Comparison of ENCODE assay signal across 8 cellular contexts in the genomic region with DNA sequence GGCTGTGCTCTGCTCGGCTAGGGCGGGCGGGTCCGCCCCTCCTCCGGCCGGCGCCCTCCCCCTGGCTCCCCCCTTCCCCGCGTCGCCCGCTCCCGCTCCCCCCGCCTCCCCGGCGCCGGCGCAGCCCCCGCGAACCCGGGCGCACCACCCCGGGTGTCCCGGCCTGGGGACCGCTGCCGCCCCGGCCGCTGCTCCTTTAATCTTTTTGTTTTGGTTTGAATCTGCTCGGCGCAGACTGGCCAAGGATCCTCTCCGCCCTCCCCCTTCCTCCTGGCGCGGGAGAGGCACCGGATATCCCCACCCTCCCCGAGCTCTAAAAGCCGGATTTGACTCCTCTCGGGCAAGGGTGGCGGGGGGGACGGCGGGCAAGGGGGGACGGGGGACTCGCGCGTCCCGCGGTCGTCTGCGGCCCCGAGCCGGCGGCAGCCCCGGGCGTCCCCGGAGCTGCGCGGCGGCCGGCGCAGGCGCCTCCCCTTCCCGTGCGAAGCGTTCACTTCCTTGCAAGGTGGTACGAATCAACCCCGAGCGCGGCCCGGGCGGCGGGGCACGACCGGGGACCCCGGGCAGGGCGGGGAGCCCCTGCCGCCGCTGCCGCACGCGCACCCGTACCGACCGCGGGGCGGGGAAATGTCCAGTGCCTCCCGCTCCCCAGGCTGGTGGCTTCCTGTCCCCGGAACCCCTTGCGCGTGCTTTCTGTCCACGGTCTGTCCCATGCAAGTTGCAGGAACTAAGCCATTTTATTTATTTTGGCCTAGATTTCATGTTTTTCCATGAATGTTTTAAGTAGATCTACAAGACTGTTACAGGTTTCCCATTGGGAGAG. TPM values are rescaled to one million over a fixed set of nuclear protein-coding genes. Genes with fewer than 3 reads are reported as not detected.
DNase-seq lines count a peak whose midpoint lies in the region; ATAC-seq and TF ChIP-seq lines count a peak whose summit lies in the region.

Gene PTGR3, minus strand, starts transcription at position 11 of the 823 bp plus-strand sequence. CDS start 81 bp downstream, outside the sequence.

- TF ChIP-seq POLR2A in gastroesophageal sphincter (IDR thresholded peaks at IDR 0.05) (peak; percentile 33 to 66), thyroid gland (IDR thresholded peaks at IDR 0.05) (peak; percentile 33 to 78)

- H3K9me3 ChIP-seq in gastroesophageal sphincter (no peaks in the 10 kb centered on the region), thyroid gland (no peaks in the 10 kb centered on the region)

- peak; percentile 40 for ATAC-seq in SK-N-SH treated with all-trans-retinoic acid at 6 μM for 48 hours
- peak; percentile 82 for ATAC-seq in gastroesophageal sphincter

- H3K36me3 ChIP-seq in GM06990 (ENCODE audit: control insufficient read depth, insufficient read depth, low read length) (no peaks in the 10 kb centered on the region; the same call in 1 of the 2 replicates), gastroesophageal sphincter (no peaks in the 10 kb centered on the region), thyroid gland (no peaks in the 10 kb centered on the region)

- H3K27ac ChIP-seq in gastroesophageal sphincter (peak within 1 kb of the TSS; percentile 93 to 100 (median 97)), thyroid gland (peak within 1 kb of the TSS; percentile 89 to 99 (median 98))

- H3K4me1 ChIP-seq in gastroesophageal sphincter (peaks cover 5 to 63% (median 5%) of the 10 kb centered on the region in 3 donors), thyroid gland (peaks cover 40 to 45% of the 10 kb centered on the region in 2 donors)

- no peak for TF ChIP-seq EP300 in gastroesophageal sphincter (IDR thresholded peaks at IDR 0.05)

- intact Hi-C loops in thyroid gland (cut with DNase I) = loop anchor here (10.0 kb wide), 1 partner anchor 135 kb away; no protein-coding TSS in a partner anchor

- DNase-seq in GM06990 (ENCODE audit: extremely low read depth, insufficient read length) (peak; percentile 90), HEK293T (ENCODE audit: extremely low spot score) (peak; percentile 57), NAMALWA (ENCODE audit: low spot score) (peak; percentile 71), nucleus accumbens (lab: John Stamatoyannopoulos, UW) (peak in 55 of 56 donors; percentile 52 to 95 (median 78)), thyroid gland (peak; percentile 89 to 90)
- DNase-seq in activated naive CD4-positive, alpha-beta T cell treated with anti-CD3 and anti-CD28 coated beads, Interleukin-2, amount 50 U/mL, for 16 hours = peak; percentile 75

- CTCF ChIA-PET in HEK293T (lab: Yijun Ruan, JAX) = no interaction called here

- POLR2A ChIA-PET in HEK293T (lab: Yijun Ruan, JAX) = interaction anchor here (1.0 to 1.1 kb wide), 2 partner anchors 13 to 200 kb away, joined by 3 read pairs; no protein-coding TSS in a partner anchor

- peak within 1 kb of the TSS; percentile 84 for H3K4me3 ChIP-seq in GM06990 (replicated peaks; ENCODE audit: low read depth, low read length)
- H3K4me3 ChIP-seq in gastroesophageal sphincter = peak within 1 kb of the TSS; percentile 77 to 91
- H3K4me3 ChIP-seq in thyroid gland (replicated peaks in 1 of 3) = peak within 1 kb of the TSS; percentile 54 to 95 (median 94)

- no peak for TF ChIP-seq CTCF in GM06990 (IDR thresholded peaks at IDR 0.05; ENCODE audit: insufficient read depth, low read length, poor library complexity, severe bottlenecking)
- TF ChIP-seq CTCF in gastroesophageal sphincter (IDR thresholded peaks at IDR 0.05) = no peak
- no peak for TF ChIP-seq CTCF in thyroid gland (IDR thresholded peaks at IDR 0.05)

- H3K27me3 ChIP-seq in GM06990 (replicated peaks; ENCODE audit: control insufficient read depth, insufficient read depth, low read length) (no peaks in the 10 kb centered on the region), gastroesophageal sphincter (no peaks in the 10 kb centered on the region), thyroid gland (no peaks in the 10 kb centered on the region)

- 0% methylated on average over 3 of the region's 88 CpGs; no CpG with 5 or more reads in 1 of the 2 donors for WGBS in gastroesophageal sphincter (ENCODE audit: low coverage in 1 of 2), 2 donors
- 1% methylated on average over 24 to 27 of the region's 88 CpGs for WGBS in thyroid gland, 2 donors

TF ChIP-seq in HEK293T, 16 proteins besides CTCF, POLR2A, EP300 and RAD21:
- TF ChIP-seq ARNT (IDR thresholded peaks at IDR 0.05) (no peak), FOXM1 (IDR thresholded peaks at IDR 0.05; ENCODE audit: borderline replicate concordance) (peak; percentile 84; the same call in 1 of the 2 replicates), LEF1 (IDR thresholded peaks at IDR 0.05; ENCODE audit: borderline replicate concordance) (no peak), HDGF (IDR thresholded peaks at IDR 0.05; ENCODE audit: borderline replicate concordance) (no peak), SP1 (IDR thresholded peaks at IDR 0.05) (no peak)

TF ChIP-seq in SK-N-SH treated with all-trans-retinoic acid at 6 μM for 48 hours, 23 proteins besides CTCF, POLR2A, EP300 and RAD21:
- TF ChIP-seq, protein P1, sequence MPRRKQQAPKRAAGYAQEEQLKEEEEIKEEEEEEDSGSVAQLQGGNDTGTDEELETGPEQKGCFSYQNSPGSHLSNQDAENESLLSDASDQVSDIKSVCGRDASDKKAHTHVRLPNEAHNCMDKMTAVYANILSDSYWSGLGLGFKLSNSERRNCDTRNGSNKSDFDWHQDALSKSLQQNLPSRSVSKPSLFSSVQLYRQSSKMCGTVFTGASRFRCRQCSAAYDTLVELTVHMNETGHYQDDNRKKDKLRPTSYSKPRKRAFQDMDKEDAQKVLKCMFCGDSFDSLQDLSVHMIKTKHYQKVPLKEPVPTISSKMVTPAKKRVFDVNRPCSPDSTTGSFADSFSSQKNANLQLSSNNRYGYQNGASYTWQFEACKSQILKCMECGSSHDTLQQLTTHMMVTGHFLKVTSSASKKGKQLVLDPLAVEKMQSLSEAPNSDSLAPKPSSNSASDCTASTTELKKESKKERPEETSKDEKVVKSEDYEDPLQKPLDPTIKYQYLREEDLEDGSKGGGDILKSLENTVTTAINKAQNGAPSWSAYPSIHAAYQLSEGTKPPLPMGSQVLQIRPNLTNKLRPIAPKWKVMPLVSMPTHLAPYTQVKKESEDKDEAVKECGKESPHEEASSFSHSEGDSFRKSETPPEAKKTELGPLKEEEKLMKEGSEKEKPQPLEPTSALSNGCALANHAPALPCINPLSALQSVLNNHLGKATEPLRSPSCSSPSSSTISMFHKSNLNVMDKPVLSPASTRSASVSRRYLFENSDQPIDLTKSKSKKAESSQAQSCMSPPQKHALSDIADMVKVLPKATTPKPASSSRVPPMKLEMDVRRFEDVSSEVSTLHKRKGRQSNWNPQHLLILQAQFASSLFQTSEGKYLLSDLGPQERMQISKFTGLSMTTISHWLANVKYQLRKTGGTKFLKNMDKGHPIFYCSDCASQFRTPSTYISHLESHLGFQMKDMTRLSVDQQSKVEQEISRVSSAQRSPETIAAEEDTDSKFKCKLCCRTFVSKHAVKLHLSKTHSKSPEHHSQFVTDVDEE (CRISPR knock-in tag; IDR thresholded peaks at IDR 0.05) = 0 out of 2 replicates have a peak, but pooled peaks have one; percentile 33
- TF ChIP-seq ZFP3 (CRISPR knock-in tag; IDR thresholded peaks at IDR 0.05) (0 out of 2 replicates have a peak, but pooled peaks have one; percentile 24), OSR1 (CRISPR knock-in tag; IDR thresholded peaks at IDR 0.05) (no peak)

RNA-seq across cellular contexts. Expression of gene PTGR3, which starts in this region (rescaled TPM):
- total RNA-seq in gastroesophageal sphincter (10 to 100 TPM; 24.9 to 46.8 (median 29.6) TPM), thyroid gland (10 to 100 TPM; 19.3 to 62.7 (median 36.9) TPM)

Comparison
In these comparisons a context has a peak if more than half of its experiments do, and no peak if none do; other contexts are left out.
1. Peak in every context shown above with its lines: DNase-seq, ATAC-seq, H3K4me3 ChIP-seq and H3K27ac ChIP-seq.